ENCODE assay signal across 31 cellular contexts in the genomic region with DNA sequence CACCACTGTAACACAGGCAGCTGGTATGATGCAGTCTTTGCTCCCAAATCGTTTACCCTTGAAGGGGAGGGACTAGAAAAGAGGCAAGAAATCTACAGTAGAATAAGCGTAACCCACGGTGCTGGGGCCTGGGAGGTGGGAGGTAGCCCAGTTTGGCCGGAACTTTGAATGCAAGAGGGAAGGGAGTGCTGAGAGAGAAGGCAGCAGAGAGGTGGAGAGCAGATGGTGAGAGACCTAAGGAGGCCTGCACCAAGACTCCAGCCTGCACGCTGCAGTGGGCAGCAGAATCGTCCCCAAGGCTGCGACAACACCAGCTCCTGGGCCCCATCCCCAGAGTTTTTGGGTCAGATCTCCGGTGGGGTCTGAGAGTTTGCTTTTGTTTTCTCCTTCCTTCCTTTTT.
"Had no signal": no experiment of that assay in that cellular context is flagged by ENCODE, and none has a peak within 500 bp of the region (broad histone marks: within the 10 kb centered on the region; RNA-seq: fewer than 3 reads in every experiment).

No MANE protein-coding gene starts in this region.

- H3K4me3 ChIP-seq: cardiac muscle cell, MG63, SK-N-MC had no signal

- DNase-seq: activated CD4-positive, alpha-beta T cell treated with anti-CD3 and anti-CD28 coated beads for 4 hours; activated CD8-positive, alpha-beta memory T cell treated with anti-CD3 and anti-CD28 coated beads, Interleukin-2, amount 50 U/mL, for 4 hours; activated CD8-positive, alpha-beta T cell treated with anti-CD3 and anti-CD28 coated beads for 36 hours; activated gamma-delta T cell treated with Interleukin-2 at 50 U/mL for 16 hours; activated naive CD4-positive, alpha-beta T cell treated with anti-CD3 and anti-CD28 coated beads, Interleukin-2, amount 10 ng/mL, durations not matched to agents 7 days and 5 days; activated naive CD8-positive, alpha-beta T cell treated with anti-CD3 and anti-CD28 coated beads for 36 hours; activated T-cell treated with anti-CD3 and anti-CD28 coated beads, Interleukin-2, amount 50 U/mL, for 72 hours; brain microvascular endothelial cell; MG63; MV-4-11; NCI-H1105; NCI-H1436; NCI-H1694 treated with DMSO at 0.1 percent for 48 hours; NCI-H2081; NCI-H2227 treated with DMSO at 0.1 percent for 48 hours; NCI-H446 treated with DMSO at 0.1 percent for 48 hours; NCI-H524 treated with DMSO at 0.1 percent for 48 hours; NCI-H774; NK-92 treated with Interleukin-12 subunit alpha and Interleukin-12 subunit beta, amount 100 ng/mL, for 24 hours; OCI-M1; RPMI8226; T-cell; T-helper 2 cell had no signal

- H3K4me2 ChIP-seq: KMS-11 had no signal

- H3K36me3 ChIP-seq: brain microvascular endothelial cell, cardiac muscle cell, MG63 had no signal

- H3K27ac ChIP-seq: brain microvascular endothelial cell, cardiac muscle cell, KMS-11, SK-N-MC, VCaP had no signal

- H3K36me3 Mint-ChIP-seq: activated naive CD4-positive, alpha-beta T cell treated with anti-CD3 and anti-CD28 coated beads, Interleukin-2, amount 10 ng/mL, durations not matched to agents 7 days and 5 days; activated naive CD8-positive, alpha-beta T cell treated with anti-CD3 and anti-CD28 coated beads for 36 hours; T-cell had no signal

- H3K9ac ChIP-seq: KMS-11 had no signal

- H3K4me3 Mint-ChIP-seq: activated CD8-positive, alpha-beta T cell treated with anti-CD3 and anti-CD28 coated beads for 36 hours; activated naive CD4-positive, alpha-beta T cell treated with anti-CD3 and anti-CD28 coated beads, Interleukin-2, amount 10 ng/mL, durations not matched to agents 7 days and 5 days; activated naive CD8-positive, alpha-beta T cell treated with anti-CD3 and anti-CD28 coated beads for 36 hours; activated T-cell treated with anti-CD3 and anti-CD28 coated beads, Interleukin-2, amount 50 U/mL, for 72 hours; T-cell had no signal

- H3K27me3 Mint-ChIP-seq: activated CD8-positive, alpha-beta T cell treated with anti-CD3 and anti-CD28 coated beads for 36 hours; activated naive CD4-positive, alpha-beta T cell treated with anti-CD3 and anti-CD28 coated beads, Interleukin-2, amount 10 ng/mL, durations not matched to agents 7 days and 5 days; activated naive CD8-positive, alpha-beta T cell treated with anti-CD3 and anti-CD28 coated beads for 36 hours; T-cell had no signal

- H3K27ac Mint-ChIP-seq: activated CD8-positive, alpha-beta T cell treated with anti-CD3 and anti-CD28 coated beads for 36 hours; activated naive CD4-positive, alpha-beta T cell treated with anti-CD3 and anti-CD28 coated beads, Interleukin-2, amount 10 ng/mL, durations not matched to agents 7 days and 5 days; activated naive CD8-positive, alpha-beta T cell treated with anti-CD3 and anti-CD28 coated beads for 36 hours; activated T-cell treated with anti-CD3 and anti-CD28 coated beads, Interleukin-2, amount 50 U/mL, for 72 hours; activated T-helper 2 cell treated with anti-CD3 and anti-CD28 coated beads, Interferon-gamma antibody, Interleukin-2, Interleukin-4, amounts not matched to agents 10 μg/mL and 5 μg/mL and 100 μg/mL, durations not matched to agents 14 hours and 24 hours and 36 hours; T-cell had no signal

- H3K27me3 ChIP-seq: brain microvascular endothelial cell, cardiac muscle cell, MG63 had no signal

- H3K9me3 ChIP-seq: MG63 had no signal

- H3K4me1 Mint-ChIP-seq: activated naive CD4-positive, alpha-beta T cell treated with anti-CD3 and anti-CD28 coated beads, Interleukin-2, amount 10 ng/mL, durations not matched to agents 7 days and 5 days; activated naive CD8-positive, alpha-beta T cell treated with anti-CD3 and anti-CD28 coated beads for 36 hours; T-cell had no signal

- ATAC-seq: activated CD4-positive, CD25-positive, alpha-beta regulatory T cell treated with anti-CD3 and anti-CD28 coated beads, Interleukin-2, amount 50 U/mL, for 24 hours; activated CD8-positive, alpha-beta T cell treated with anti-CD3 and anti-CD28 coated beads for 36 hours; activated T-cell treated with anti-CD3 and anti-CD28 coated beads, Interleukin-2, amount 50 U/mL, for 72 hours; Panc1; Right ventricle myocardium inferior; T-cell had no signal
